Comparison of ENCODE assay signal across 9 cellular contexts in the genomic region with DNA sequence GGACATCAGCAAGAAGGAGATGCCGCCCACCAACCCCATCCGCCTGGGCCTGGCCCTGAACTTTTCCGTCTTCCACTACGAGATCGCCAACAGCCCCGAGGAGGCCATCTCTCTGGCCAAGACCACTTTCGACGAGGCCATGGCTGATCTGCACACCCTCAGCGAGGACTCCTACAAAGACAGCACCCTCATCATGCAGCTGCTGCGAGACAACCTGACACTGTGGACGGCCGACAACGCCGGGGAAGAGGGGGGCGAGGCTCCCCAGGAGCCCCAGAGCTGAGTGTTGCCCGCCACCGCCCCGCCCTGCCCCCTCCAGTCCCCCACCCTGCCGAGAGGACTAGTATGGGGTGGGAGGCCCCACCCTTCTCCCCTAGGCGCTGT. TPM values are rescaled to one million over a fixed set of nuclear protein-coding genes. Genes with fewer than 3 reads are reported as not detected.
DNase-seq lines count a peak whose midpoint lies in the region; ATAC-seq and TF ChIP-seq lines count a peak whose summit lies in the region.
"Had no signal": no experiment of that assay in that cellular context is flagged by ENCODE, and none has a peak within 500 bp of the region (broad histone marks: within the 10 kb centered on the region; RNA-seq: fewer than 3 reads in every experiment).

No MANE protein-coding gene starts in this region.

- H3K9me3 ChIP-seq in Caco-2 (no peaks in the 10 kb centered on the region), NT2/D1 (ENCODE audit: insufficient read depth, low read length) (no peaks in the 10 kb centered on the region), psoas muscle (no peaks in the 10 kb centered on the region)

- H3K27ac ChIP-seq in epithelial cell of prostate = peak overlapping the region; percentile 99
- no peak overlapping the region for H3K27ac ChIP-seq in psoas muscle

- POLR2A ChIA-PET in Caco-2 (lab: Charles Lee) = interaction anchor here (0.8 to 1.2 kb wide), 2 partner anchors 27 to 37 kb away, joined by 3 read pairs; a partner anchor contains a TSS

- no peaks in the 10 kb centered on the region for H3K36me3 ChIP-seq in Caco-2 (ENCODE audit: control insufficient read depth, insufficient read depth, low read length)
- H3K36me3 ChIP-seq in NT2/D1 (ENCODE audit: insufficient read depth, insufficient read length, low read length) = no peaks in the 10 kb centered on the region
- H3K36me3 ChIP-seq in psoas muscle (ENCODE audit: insufficient read depth in 1 of 2, low read depth in 1 of 2) = no peaks in the 10 kb centered on the region

- peaks cover 14% of the 10 kb centered on the region for H3K4me1 Mint-ChIP-seq in Caco-2 (ENCODE audit: low read depth, unreplicated experiment)
- H3K4me1 Mint-ChIP-seq in CD14-positive monocyte = peaks cover 28% of the 10 kb centered on the region

- H3K9ac ChIP-seq in NT2/D1 (ENCODE audit: insufficient read length, low read depth) = peak overlapping the region; percentile 99

- CTCF ChIA-PET in Caco-2 (lab: Charles Lee) = interaction anchor here (0.8 kb wide), 1 partner anchor 134 kb away, joined by 3 read pairs; no protein-coding TSS in a partner anchor

- H3K27me3 ChIP-seq in Caco-2 (replicated peaks; ENCODE audit: control insufficient read depth, insufficient read depth, low read length) = no peaks in the 10 kb centered on the region
- no peaks in the 10 kb centered on the region for H3K27me3 ChIP-seq in NT2/D1 (ENCODE audit: insufficient read depth, insufficient read length)
- H3K27me3 ChIP-seq in psoas muscle (ENCODE audit: insufficient read depth in 3 of 3, low read length in 2 of 3) = no peaks in the 10 kb centered on the region

- no TSS peak for BruUV-seq in Caco-2 (replicated peaks; lab: Mats Ljungman, UMichigan)

- H3K4me3 ChIP-seq in Caco-2 (ENCODE audit: low read depth, low read length) (peak overlapping the region; percentile 47), NT2/D1 (ENCODE audit: insufficient read length, low read depth) (peak overlapping the region; percentile 96), psoas muscle (peak overlapping the region; percentile 72)

- 0 out of 2 replicates have a peak, but pooled peaks cover 7% of the 10 kb centered on the region for H3K4me1 ChIP-seq in Caco-2
- H3K4me1 ChIP-seq in NT2/D1 (ENCODE audit: insufficient read depth, insufficient read length) = peaks cover 35% of the 10 kb centered on the region
- peaks cover 3% of the 10 kb centered on the region for H3K4me1 ChIP-seq in psoas muscle

- peaks cover 23% of the 10 kb centered on the region for H3K36me3 Mint-ChIP-seq in Caco-2 (ENCODE audit: insufficient read depth, unreplicated experiment)
- H3K36me3 Mint-ChIP-seq in CD14-positive monocyte = no peaks in the 10 kb centered on the region

- 59 to 65% (median 62%) methylated on average over 15 to 20 of the region's 20 CpGs for WGBS in psoas muscle, 3 donors

- no peak for DNase-seq in Caco-2
- no peak for DNase-seq in NT2/D1 (ENCODE audit: low read depth, low spot score)
- no peak for DNase-seq in epithelial cell of prostate (ENCODE audit: low read depth, low spot score)
- no peak for DNase-seq in psoas muscle
- no peak for DNase-seq in AML-193 (lab: John Stamatoyannopoulos, UW)
- DNase-seq in NCI-H1417 (lab: John Stamatoyannopoulos, UW) = no peak
- no peak for DNase-seq in CD14-positive monocyte (ENCODE audit: low spot score)

- ATAC-seq in psoas muscle (no peak), HG02870 (IDR thresholded peaks at IDR 0.05; ENCODE audit: unreplicated experiment) (no peak)
- ATAC-seq: activated CD4-positive, CD25-positive, alpha-beta regulatory T cell treated with anti-CD3 and anti-CD28 coated beads, Interleukin-2, amount 50 U/mL, for 24 hours had no signal

- intact Hi-C loops in Caco-2 (cut with micrococcal nuclease; ENCODE audit: unreplicated experiment) = loop anchor here (10.0 kb wide), 1 partner anchor 169 kb away; a partner anchor contains a TSS
- intact Hi-C loops in psoas muscle (cut with DNase I) = no loop called here
- intact Hi-C loops in CD14-positive monocyte (cut with micrococcal nuclease) = loop anchor here in 1 of 2 donors (5.0 kb wide), 1 partner anchor 36 kb away; a partner anchor contains a TSS

- H3K27ac Mint-ChIP-seq in Caco-2 (ENCODE audit: unreplicated experiment) = peak overlapping the region; percentile 94
- H3K27ac Mint-ChIP-seq in CD14-positive monocyte = no peak overlapping the region

- no peak for TF ChIP-seq CTCF in Caco-2 (IDR thresholded peaks at IDR 0.05; ENCODE audit: insufficient read depth in 1 of 2, low read depth in 1 of 2, low read length in 1 of 2, severe bottlenecking in 1 of 2, unreplicated experiment in 1 of 2)
- TF ChIP-seq CTCF in psoas muscle (IDR thresholded peaks at IDR 0.05) = no peak
- no peak for TF ChIP-seq CTCF in CD14-positive monocyte (IDR thresholded peaks at IDR 0.05)

- peak overlapping the region; percentile 82 for H3K4me3 Mint-ChIP-seq in Caco-2 (ENCODE audit: unreplicated experiment)
- H3K4me3 Mint-ChIP-seq in CD14-positive monocyte = no peak overlapping the region

- no peaks in the 10 kb centered on the region for H3K9me3 Mint-ChIP-seq in Caco-2 (ENCODE audit: unreplicated experiment)
- peaks cover 0 to 2% (median 0%) of the 10 kb centered on the region in 7 donors for H3K9me3 Mint-ChIP-seq in CD14-positive monocyte

- H3K27me3 Mint-ChIP-seq in Caco-2 (ENCODE audit: insufficient read depth, unreplicated experiment) (no peaks in the 10 kb centered on the region), CD14-positive monocyte (ENCODE audit: low read depth in 3 of 3) (peaks cover 5 to 8% (median 6%) of the 10 kb centered on the region in 3 donors)

RNA-seq across cellular contexts. Expression of a gene that starts 0.7 kb away (rescaled TPM):
- total RNA-seq in Caco-2 (2022) (21.4 and 22.1 TPM in 2 replicates), psoas muscle (10 to 100 TPM in 1 of 4 donors, under 1 TPM in 3; 0.17 to 26.7 (median 0.55) TPM)
- polyA plus RNA-seq in psoas muscle (under 1 TPM; 0.05 to 0.35 (median 0.21) TPM), CD14-positive monocyte (not detected)

RNA-seq across cellular contexts. Expression of a gene that starts 26.4 kb away (rescaled TPM):
- total RNA-seq in Caco-2 (2022) (31.2 and 32.0 TPM in 2 replicates), psoas muscle (10 to 100 TPM; 18.3 to 35.9 (median 25.6) TPM)
- polyA plus RNA-seq in psoas muscle (10 to 100 TPM; 19.2 to 34.0 (median 19.4) TPM), CD14-positive monocyte (10 to 100 TPM in 1 of 2 donors, 1 to 10 TPM in 1; 9.6 to 15.9 TPM)

RNA-seq across cellular contexts. Expression of a gene that starts 36.6 kb away (rescaled TPM):
- total RNA-seq in Caco-2 (2022) (19.1 and 20.6 TPM in 2 replicates), psoas muscle (10 to 100 TPM; 10.7 to 22.9 (median 12.1) TPM)
- polyA plus RNA-seq in psoas muscle (10 to 100 TPM; 13.7 to 31.8 (median 17.8) TPM), CD14-positive monocyte (10 to 100 TPM; 10.7 to 11.8 TPM)

RNA-seq across cellular contexts. Expression of a gene that starts 37.2 kb away (rescaled TPM):
- total RNA-seq in Caco-2 (2022) (21.3 and 21.9 TPM in 2 replicates), psoas muscle (10 to 100 TPM in 3 of 4 donors, 1 to 10 TPM in 1; 9.9 to 16.9 (median 12.5) TPM)
- polyA plus RNA-seq in psoas muscle (10 to 100 TPM in 1 of 3 donors, 1 to 10 TPM in 2; 7.7 to 11.3 (median 9.6) TPM), CD14-positive monocyte (1 to 10 TPM; 3.1 to 6.0 TPM)

RNA-seq across cellular contexts. Expression of a gene that starts 50.1 kb away (rescaled TPM):
- total RNA-seq in Caco-2 (2022) (0.34 TPM in 1 of 2 replicates, not detected in the other), psoas muscle (1 to 10 TPM in 1 of 4 donors, under 1 TPM in 2, not detected in 1; 0.25 to 1.1 (median 0.49) TPM)
- polyA plus RNA-seq in psoas muscle (under 1 TPM; 0.06 to 0.21 (median 0.07) TPM), CD14-positive monocyte (not detected)
